Comparison of ENCODE assay signal across 8 cellular contexts in the genomic region with DNA sequence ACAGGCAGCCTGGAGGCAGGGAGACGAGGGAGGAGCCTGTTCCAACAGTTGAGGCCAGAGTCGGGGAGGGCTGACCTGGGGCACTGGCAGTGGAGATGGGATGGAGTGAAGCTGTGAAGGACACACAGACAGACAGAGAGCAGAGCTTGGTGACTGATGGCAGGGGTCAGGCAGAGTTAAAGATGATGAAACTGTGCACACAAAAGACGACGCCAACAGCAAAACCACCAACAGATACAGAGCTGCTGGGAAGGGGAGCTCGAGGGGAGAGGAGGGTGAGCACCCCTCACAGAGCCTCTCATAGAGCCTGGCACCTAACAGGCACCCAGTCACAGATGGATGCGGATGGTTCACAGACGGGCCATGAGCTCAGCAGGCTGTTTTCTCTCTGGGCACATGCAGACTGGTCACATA. TPM values are rescaled to one million over a fixed set of nuclear protein-coding genes. Genes with fewer than 3 reads are reported as not detected.
DNase-seq lines count a peak whose midpoint lies in the region; ATAC-seq and TF ChIP-seq lines count a peak whose summit lies in the region.
"Not testable (repeated sequence)": the region's sequence is repeated elsewhere in the genome, so short reads cannot be mapped to it uniquely, and the experiment has no call there.

No MANE protein-coding gene starts in this region.

- not testable (repeated sequence) for H3K9me3 Mint-ChIP-seq in CD4-positive, CD25-positive, alpha-beta regulatory T cell; T-helper 1 cell treated with Interleukin-12 subunit alpha and Interleukin-12 subunit beta and Interleukin-4 antibody, amounts not matched to agents 30 μg/mL and 1 μg/mL, for 36 hours; activated T-cell treated with anti-CD3 and anti-CD28 coated beads, Interleukin-2, amount 50 U/mL, for 24 hours; activated naive CD8-positive, alpha-beta T cell treated with anti-CD3 and anti-CD28 coated beads, Interleukin-2, amount 50 U/mL, for 24 hours; naive thymus-derived CD4-positive, alpha-beta T cell; stimulated activated naive CD8-positive, alpha-beta T cell treated with anti-CD3 and anti-CD28 coated beads, Interleukin-15, Interleukin-2, amounts not matched to agents 100 ng/mL and 50 ng/mL, for 24 hours

- H3K4me1 Mint-ChIP-seq in CD4-positive, CD25-positive, alpha-beta regulatory T cell: peaks cover 17 to 42% (median 19%) of the 10 kb centered on the region in 4 donors
- H3K4me1 Mint-ChIP-seq in T-helper 1 cell treated with Interleukin-12 subunit alpha and Interleukin-12 subunit beta and Interleukin-4 antibody, amounts not matched to agents 30 μg/mL and 1 μg/mL, for 36 hours (ENCODE audit: low read depth): peaks cover 17% of the 10 kb centered on the region
- peaks cover 41% of the 10 kb centered on the region for H3K4me1 Mint-ChIP-seq in activated T-cell treated with anti-CD3 and anti-CD28 coated beads, Interleukin-2, amount 50 U/mL, for 24 hours (ENCODE audit: low read depth)
- peaks cover 40% of the 10 kb centered on the region for H3K4me1 Mint-ChIP-seq in activated naive CD8-positive, alpha-beta T cell treated with anti-CD3 and anti-CD28 coated beads, Interleukin-2, amount 50 U/mL, for 24 hours
- H3K4me1 Mint-ChIP-seq in naive thymus-derived CD4-positive, alpha-beta T cell: peaks cover 17 to 49% (median 35%) of the 10 kb centered on the region in 7 donors
- H3K4me1 Mint-ChIP-seq in stimulated activated naive CD8-positive, alpha-beta T cell treated with anti-CD3 and anti-CD28 coated beads, Interleukin-15, Interleukin-2, amounts not matched to agents 100 ng/mL and 50 ng/mL, for 24 hours (ENCODE audit: low read depth): peaks cover 34% of the 10 kb centered on the region

- not testable (repeated sequence) for DNase-seq in CD4-positive, CD25-positive, alpha-beta regulatory T cell; activated naive CD8-positive, alpha-beta T cell treated with anti-CD3 and anti-CD28 coated beads, Interleukin-2, amount 50 U/mL, for 24 hours; left ventricle myocardium inferior; naive thymus-derived CD4-positive, alpha-beta T cell
- peak; percentile 44 for DNase-seq in activated T-cell treated with anti-CD3 and anti-CD28 coated beads, Interleukin-2, amount 50 U/mL, for 24 hours

- H3K27me3 ChIP-seq in CD4-positive, CD25-positive, alpha-beta regulatory T cell (ENCODE audit: control insufficient read depth, insufficient read depth, low read length); left ventricle myocardium inferior (ENCODE audit: low read depth); naive thymus-derived CD4-positive, alpha-beta T cell (ENCODE audit: control insufficient read depth in 2 of 2, insufficient read depth in 2 of 2, low read length in 2 of 2): not testable (repeated sequence)

- POLR2A ChIA-PET in naive thymus-derived CD4-positive, alpha-beta T cell (lab: Charles Lee): interaction anchor here (1.4 to 1.9 kb wide), 2 partner anchors 18 to 61 kb away, joined by 4 to 7 read pairs; no protein-coding TSS in a partner anchor

- H3K27me3 Mint-ChIP-seq in CD4-positive, CD25-positive, alpha-beta regulatory T cell; T-helper 1 cell treated with Interleukin-12 subunit alpha and Interleukin-12 subunit beta and Interleukin-4 antibody, amounts not matched to agents 30 μg/mL and 1 μg/mL, for 36 hours (ENCODE audit: low read depth); activated naive CD8-positive, alpha-beta T cell treated with anti-CD3 and anti-CD28 coated beads, Interleukin-2, amount 50 U/mL, for 24 hours; naive thymus-derived CD4-positive, alpha-beta T cell; stimulated activated naive CD8-positive, alpha-beta T cell treated with anti-CD3 and anti-CD28 coated beads, Interleukin-15, Interleukin-2, amounts not matched to agents 100 ng/mL and 50 ng/mL, for 24 hours: not testable (repeated sequence)
- H3K27me3 Mint-ChIP-seq in activated T-cell treated with anti-CD3 and anti-CD28 coated beads, Interleukin-2, amount 50 U/mL, for 24 hours: peaks cover 14% of the 10 kb centered on the region

- not testable (repeated sequence) for H3K9me3 ChIP-seq in CD4-positive, CD25-positive, alpha-beta regulatory T cell (ENCODE audit: control insufficient read depth in 2 of 2, low read length in 2 of 2); left ventricle myocardium inferior (replicated peaks); naive thymus-derived CD4-positive, alpha-beta T cell (ENCODE audit: control insufficient read depth in 2 of 3, low read length in 3 of 3)

- not testable (repeated sequence) for H3K27ac ChIP-seq in CD4-positive, CD25-positive, alpha-beta regulatory T cell (ENCODE audit: insufficient read depth, low read length, poor library complexity, severe bottlenecking)
- H3K27ac ChIP-seq in left ventricle myocardium inferior (replicated peaks): peak overlapping the region; percentile 57
- H3K27ac ChIP-seq in naive thymus-derived CD4-positive, alpha-beta T cell (ENCODE audit: low read depth, low read length): peak overlapping the region; percentile 21

- intact Hi-C loops in left ventricle myocardium inferior (cut with micrococcal nuclease); naive thymus-derived CD4-positive, alpha-beta T cell (cut with micrococcal nuclease): not testable (repeated sequence)

- TF ChIP-seq CTCF in left ventricle myocardium inferior (IDR thresholded peaks at IDR 0.05; ENCODE audit: borderline replicate concordance): not testable (repeated sequence)

- not testable (repeated sequence) for ATAC-seq in CD4-positive, CD25-positive, alpha-beta regulatory T cell (ENCODE audit: low read depth in 2 of 2)
- peak; percentile 18 for ATAC-seq in HG02885 (IDR thresholded peaks at IDR 0.05; ENCODE audit: poor library complexity, unreplicated experiment)
- peak; percentile 30 for ATAC-seq in activated naive CD8-positive, alpha-beta T cell treated with anti-CD3 and anti-CD28 coated beads, Interleukin-2, amount 50 U/mL, for 24 hours
- ATAC-seq in naive thymus-derived CD4-positive, alpha-beta T cell: peak; percentile 44

- peak overlapping the region in 3 of 4 donors; percentile 40 to 71 (median 66) for H3K4me3 Mint-ChIP-seq in CD4-positive, CD25-positive, alpha-beta regulatory T cell
- H3K4me3 Mint-ChIP-seq in T-helper 1 cell treated with Interleukin-12 subunit alpha and Interleukin-12 subunit beta and Interleukin-4 antibody, amounts not matched to agents 30 μg/mL and 1 μg/mL, for 36 hours: peak overlapping the region; percentile 79
- peak overlapping the region; percentile 44 for H3K4me3 Mint-ChIP-seq in activated T-cell treated with anti-CD3 and anti-CD28 coated beads, Interleukin-2, amount 50 U/mL, for 24 hours
- H3K4me3 Mint-ChIP-seq in activated naive CD8-positive, alpha-beta T cell treated with anti-CD3 and anti-CD28 coated beads, Interleukin-2, amount 50 U/mL, for 24 hours: peak overlapping the region; percentile 76
- H3K4me3 Mint-ChIP-seq in naive thymus-derived CD4-positive, alpha-beta T cell: peak overlapping the region; percentile 72 to 87 (median 80)
- H3K4me3 Mint-ChIP-seq in stimulated activated naive CD8-positive, alpha-beta T cell treated with anti-CD3 and anti-CD28 coated beads, Interleukin-15, Interleukin-2, amounts not matched to agents 100 ng/mL and 50 ng/mL, for 24 hours: peak overlapping the region; percentile 85

- CTCF ChIA-PET in naive thymus-derived CD4-positive, alpha-beta T cell (lab: Charles Lee): interaction anchor here (1.3 to 1.6 kb wide), 2 partner anchors 10 to 56 kb away, joined by 3 read pairs; a partner anchor contains a TSS

- peak overlapping the region; percentile 93 to 94 (median 93) for H3K27ac Mint-ChIP-seq in CD4-positive, CD25-positive, alpha-beta regulatory T cell
- peak overlapping the region; percentile 94 for H3K27ac Mint-ChIP-seq in T-helper 1 cell treated with Interleukin-12 subunit alpha and Interleukin-12 subunit beta and Interleukin-4 antibody, amounts not matched to agents 30 μg/mL and 1 μg/mL, for 36 hours
- H3K27ac Mint-ChIP-seq in activated T-cell treated with anti-CD3 and anti-CD28 coated beads, Interleukin-2, amount 50 U/mL, for 24 hours: peak overlapping the region; percentile 89
- peak overlapping the region; percentile 95 for H3K27ac Mint-ChIP-seq in activated naive CD8-positive, alpha-beta T cell treated with anti-CD3 and anti-CD28 coated beads, Interleukin-2, amount 50 U/mL, for 24 hours
- peak overlapping the region; percentile 82 to 98 (median 93) for H3K27ac Mint-ChIP-seq in naive thymus-derived CD4-positive, alpha-beta T cell
- peak overlapping the region; percentile 99 for H3K27ac Mint-ChIP-seq in stimulated activated naive CD8-positive, alpha-beta T cell treated with anti-CD3 and anti-CD28 coated beads, Interleukin-15, Interleukin-2, amounts not matched to agents 100 ng/mL and 50 ng/mL, for 24 hours

- not testable (repeated sequence) for H3K4me1 ChIP-seq in CD4-positive, CD25-positive, alpha-beta regulatory T cell (ENCODE audit: control insufficient read depth, insufficient read depth, low read length, poor library complexity, severe bottlenecking); left ventricle myocardium inferior; naive thymus-derived CD4-positive, alpha-beta T cell (ENCODE audit: control insufficient read depth in 2 of 2, insufficient read depth in 2 of 2, low read length in 2 of 2)

- not testable (repeated sequence) for H3K36me3 ChIP-seq in CD4-positive, CD25-positive, alpha-beta regulatory T cell (ENCODE audit: control insufficient read depth, insufficient read depth, low read length); left ventricle myocardium inferior; naive thymus-derived CD4-positive, alpha-beta T cell (ENCODE audit: control insufficient read depth in 2 of 3, insufficient read depth in 3 of 3, low read length in 3 of 3)

- H3K4me3 ChIP-seq in CD4-positive, CD25-positive, alpha-beta regulatory T cell (ENCODE audit: low read depth, low read length); left ventricle myocardium inferior; naive thymus-derived CD4-positive, alpha-beta T cell (ENCODE audit: low read length): not testable (repeated sequence)

- H3K36me3 Mint-ChIP-seq in CD4-positive, CD25-positive, alpha-beta regulatory T cell; T-helper 1 cell treated with Interleukin-12 subunit alpha and Interleukin-12 subunit beta and Interleukin-4 antibody, amounts not matched to agents 30 μg/mL and 1 μg/mL, for 36 hours (ENCODE audit: low read depth); activated T-cell treated with anti-CD3 and anti-CD28 coated beads, Interleukin-2, amount 50 U/mL, for 24 hours (ENCODE audit: low read depth); activated naive CD8-positive, alpha-beta T cell treated with anti-CD3 and anti-CD28 coated beads, Interleukin-2, amount 50 U/mL, for 24 hours (ENCODE audit: low read depth); naive thymus-derived CD4-positive, alpha-beta T cell; stimulated activated naive CD8-positive, alpha-beta T cell treated with anti-CD3 and anti-CD28 coated beads, Interleukin-15, Interleukin-2, amounts not matched to agents 100 ng/mL and 50 ng/mL, for 24 hours (ENCODE audit: low read depth): not testable (repeated sequence)

RNA-seq across cellular contexts. Expression of a gene that starts 10.4 kb away (rescaled TPM):
- 339 TPM for total RNA-seq in CD4-positive, CD25-positive, alpha-beta regulatory T cell
- polyA plus RNA-seq in CD4-positive, CD25-positive, alpha-beta regulatory T cell: 100 to 1,000 TPM; 382 to 527 (median 469) TPM
- 107 TPM for total RNA-seq in left ventricle myocardium inferior
- 100 to 1,000 TPM; 267 to 635 (median 274) TPM for total RNA-seq in naive thymus-derived CD4-positive, alpha-beta T cell
- 100 to 1,000 TPM; 485 to 550 TPM for polyA plus RNA-seq in naive thymus-derived CD4-positive, alpha-beta T cell
